Comparison of ENCODE assay signal across 17 cellular contexts in genomic region chr15:78675617-78676360, GRCh38. TPM values are rescaled to one million over a fixed set of nuclear protein-coding genes. Genes with fewer than 3 reads are reported as not detected.
A peak's percentile ranks its signal among the peaks of the same experiment; 100 is the strongest.
DNase-seq lines count a peak whose midpoint lies in the region; ATAC-seq and TF ChIP-seq lines count a peak whose summit lies in the region.
"Had no signal": no experiment of that assay in that cellular context is flagged by ENCODE, and none has a peak within 500 bp of the region (broad histone marks: within the 10 kb centered on the region; RNA-seq: fewer than 3 reads in every experiment).

No MANE protein-coding gene starts in this region.

- TF ChIP-seq CTCF in coronary artery (IDR thresholded peaks at IDR 0.05), result no peak
- TF ChIP-seq CTCF in vagina (IDR thresholded peaks at IDR 0.05), result no peak

- H3K27ac ChIP-seq in coronary artery (no peak overlapping the region), vagina (no peak overlapping the region)
- H3K27ac ChIP-seq: 22Rv1 had no signal

- ATAC-seq in activated CD8-positive, alpha-beta memory T cell treated with anti-CD3 and anti-CD28 coated beads, Interleukin-2, amount 10 ng/mL, durations not matched to agents 7 days and 5 days, result no peak

- no peak overlapping the region for H3K27ac Mint-ChIP-seq in activated CD8-positive, alpha-beta memory T cell treated with anti-CD3 and anti-CD28 coated beads, Interleukin-2, amount 10 ng/mL, durations not matched to agents 7 days and 5 days
- H3K27ac Mint-ChIP-seq: CD4-positive, CD25-positive, alpha-beta regulatory T cell had no signal

- intact Hi-C loops in posterior vena cava (cut with DNase I) (no loop called here), vagina (cut with DNase I) (no loop called here)

- H3K36me3 ChIP-seq in vagina, result no peaks in the 10 kb centered on the region
- H3K36me3 ChIP-seq: BLaER1 treated with 17β-estradiol and CSF1 and Interleukin-3, amounts not matched to agents 10 nM and 100 nM; HAP-1 had no signal

- no peaks in the 10 kb centered on the region for H3K9me3 Mint-ChIP-seq in activated CD8-positive, alpha-beta memory T cell treated with anti-CD3 and anti-CD28 coated beads, Interleukin-2, amount 10 ng/mL, durations not matched to agents 7 days and 5 days (ENCODE audit: low read depth)
- H3K9me3 Mint-ChIP-seq: CD4-positive, CD25-positive, alpha-beta regulatory T cell had no signal

- no peaks in the 10 kb centered on the region for H3K9me3 ChIP-seq in vagina
- H3K9me3 ChIP-seq: HAP-1 had no signal

- no peaks in the 10 kb centered on the region for H3K36me3 Mint-ChIP-seq in activated CD8-positive, alpha-beta memory T cell treated with anti-CD3 and anti-CD28 coated beads, Interleukin-2, amount 10 ng/mL, durations not matched to agents 7 days and 5 days
- H3K36me3 Mint-ChIP-seq: CD4-positive, CD25-positive, alpha-beta regulatory T cell had no signal

- no peak overlapping the region for H3K4me3 Mint-ChIP-seq in activated CD8-positive, alpha-beta memory T cell treated with anti-CD3 and anti-CD28 coated beads, Interleukin-2, amount 10 ng/mL, durations not matched to agents 7 days and 5 days
- H3K4me3 Mint-ChIP-seq: CD4-positive, CD25-positive, alpha-beta regulatory T cell had no signal

- CTCF ChIA-PET in activated CD8-positive, alpha-beta memory T cell treated with anti-CD3 and anti-CD28 coated beads, Interleukin-2, amount 10 ng/mL, durations not matched to agents 7 days and 5 days (lab: Charles Lee), result no interaction called here

- H3K4me1 Mint-ChIP-seq in activated CD8-positive, alpha-beta memory T cell treated with anti-CD3 and anti-CD28 coated beads, Interleukin-2, amount 10 ng/mL, durations not matched to agents 7 days and 5 days, result no peaks in the 10 kb centered on the region
- H3K4me1 Mint-ChIP-seq: CD4-positive, CD25-positive, alpha-beta regulatory T cell had no signal

- no peak for TF ChIP-seq POLR2A in vagina (IDR thresholded peaks at IDR 0.05)

- H3K27me3 ChIP-seq in vagina, result no peaks in the 10 kb centered on the region
- H3K27me3 ChIP-seq: BLaER1 treated with 17β-estradiol and CSF1 and Interleukin-3, amounts not matched to agents 10 nM and 100 nM had no signal

- peak; percentile 42 for DNase-seq in activated effector memory CD4-positive, alpha-beta T cell treated with anti-CD3 and anti-CD28 coated beads, Interleukin-2, amount 50 U/mL, for 16 hours
- no peak for DNase-seq in activated effector memory CD4-positive, alpha-beta T cell treated with Interleukin-2 at 50 U/mL for 16 hours
- peak; percentile 69 for DNase-seq in coronary artery (ENCODE audit: low spot score)
- peak; percentile 58 for DNase-seq in posterior vena cava (ENCODE audit: low spot score)
- DNase-seq in vagina (ENCODE audit: extremely low spot score in 2 of 2), result peak; percentile 65 to 77
- no peak for DNase-seq in NK-92 (lab: John Stamatoyannopoulos, UW; ENCODE audit: unreplicated experiment)
- DNase-seq in occipital lobe (lab: John Stamatoyannopoulos, UW), result no peak
- DNase-seq in activated CD8-positive, alpha-beta memory T cell treated with anti-CD3 and anti-CD28 coated beads, Interleukin-2, amount 10 ng/mL, durations not matched to agents 7 days and 5 days, result no peak
- DNase-seq: AML-193; CD4-positive, CD25-positive, alpha-beta regulatory T cell; DMS53; GF-D8; GOT3 had no signal

- H3K4me1 ChIP-seq in vagina, result peaks cover 16% of the 10 kb centered on the region

- no peaks in the 10 kb centered on the region for H3K27me3 Mint-ChIP-seq in activated CD8-positive, alpha-beta memory T cell treated with anti-CD3 and anti-CD28 coated beads, Interleukin-2, amount 10 ng/mL, durations not matched to agents 7 days and 5 days

- H3K4me3 ChIP-seq in coronary artery (no peak overlapping the region), vagina (no peak overlapping the region)
- H3K4me3 ChIP-seq: BLaER1 treated with 17β-estradiol and CSF1 and Interleukin-3, amounts not matched to agents 10 nM and 100 nM; HAP-1 had no signal

RNA-seq across cellular contexts. Expression of gene CHRNB4, which starts 34.8 kb away (rescaled TPM):
- not detected for total RNA-seq in posterior vena cava
- 0.74 TPM for total RNA-seq in vagina
- 1.1 TPM for total RNA-seq in occipital lobe
- not detected for total RNA-seq in activated CD8-positive, alpha-beta memory T cell treated with anti-CD3 and anti-CD28 coated beads, Interleukin-2, amount 10 ng/mL, durations not matched to agents 7 days and 5 days
- total RNA-seq: A673; CD4-positive, CD25-positive, alpha-beta regulatory T cell had no signal

RNA-seq across cellular contexts. Expression of gene CHRNA3, which starts 55.0 kb away (rescaled TPM):
- total RNA-seq in posterior vena cava, result not detected
- 3.7 TPM for total RNA-seq in vagina
- 0.31 TPM for total RNA-seq in occipital lobe
- not detected for total RNA-seq in activated CD8-positive, alpha-beta memory T cell treated with anti-CD3 and anti-CD28 coated beads, Interleukin-2, amount 10 ng/mL, durations not matched to agents 7 days and 5 days
- total RNA-seq: A673; CD4-positive, CD25-positive, alpha-beta regulatory T cell had no signal

Comparison
In these comparisons a context has a peak if more than half of its experiments do, and no peak if none do; other contexts are left out.
1. DNase-seq: peak in activated effector memory CD4-positive, alpha-beta T cell treated with anti-CD3 and anti-CD28 coated beads, Interleukin-2, amount 50 U/mL, for 16 hours (single experiment), coronary artery (single experiment), posterior vena cava (single experiment) and vagina (2 of 2); none in activated effector memory CD4-positive, alpha-beta T cell treated with Interleukin-2 at 50 U/mL for 16 hours (single experiment), NK-92 (single experiment), occipital lobe (single experiment) and activated CD8-positive, alpha-beta memory T cell treated with anti-CD3 and anti-CD28 coated beads, Interleukin-2, amount 10 ng/mL, durations not matched to agents 7 days and 5 days (single experiment).